ENCODE assay signal across 9 cellular contexts in the genomic region with DNA sequence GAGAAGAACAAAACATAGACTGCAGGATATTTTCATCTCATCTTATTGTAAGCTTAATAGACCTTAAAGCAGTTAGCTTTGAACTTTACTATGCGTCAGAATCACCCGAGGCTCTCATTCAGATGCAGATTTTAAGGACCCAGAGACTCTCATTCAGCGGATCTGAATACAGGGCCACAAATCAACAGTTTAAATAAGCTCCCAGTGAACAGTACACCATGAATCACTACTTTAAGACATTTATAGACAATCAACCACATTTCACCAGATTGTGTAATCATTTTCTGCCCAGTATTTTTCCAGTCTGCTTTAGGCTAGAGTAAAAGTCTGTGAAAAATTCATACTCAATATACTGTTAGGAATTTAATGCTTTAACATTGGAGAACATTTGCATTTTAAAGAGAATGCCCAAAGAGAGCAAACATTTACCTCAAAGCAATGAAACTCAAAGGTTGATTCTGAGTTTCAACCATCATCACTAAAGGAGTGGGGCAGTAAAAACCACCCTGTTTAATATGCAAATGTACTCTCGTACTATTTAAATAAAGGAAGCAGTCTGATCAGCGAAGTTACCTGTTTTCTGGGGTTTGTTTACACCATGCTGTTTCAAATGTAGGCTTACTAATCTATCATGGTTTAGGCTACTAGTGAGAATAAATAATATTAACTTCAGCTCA. TPM values are rescaled to one million over a fixed set of nuclear protein-coding genes. Genes with fewer than 3 reads are reported as not detected.
A peak's percentile ranks its signal among the peaks of the same experiment; 100 is the strongest.
DNase-seq lines count a peak whose midpoint lies in the region; ATAC-seq and TF ChIP-seq lines count a peak whose summit lies in the region.
"Had no signal": no experiment of that assay in that cellular context is flagged by ENCODE, and none has a peak within 500 bp of the region (broad histone marks: within the 10 kb centered on the region; RNA-seq: fewer than 3 reads in every experiment).

No MANE protein-coding gene starts in this region.

- 79 to 89% (median 82%) methylated on average over 5 of the region's 5 CpGs for WGBS in ovary, 3 donors

- DNase-seq in mucosa of descending colon (no peak), ecto neural progenitor cell (ENCODE audit: low spot score) (no peak), DMS79 treated with DMSO at 0.1 percent for 48 hours (lab: John Stamatoyannopoulos, UW) (no peak), ovary (no peak), DMS 273 treated with DMSO at 0.1 percent for 48 hours (lab: John Stamatoyannopoulos, UW) (no peak)
- DNase-seq: activated effector memory CD4-positive, alpha-beta T cell treated with Interleukin-2 at 50 U/mL for 16 hours had no signal

- H3K27ac Mint-ChIP-seq in activated T-helper 17 cell treated with anti-CD3 and anti-CD28 coated beads, Interleukin-2, amount 50 U/mL, for 72 hours: no peak overlapping the region

- no peaks in the 10 kb centered on the region for H3K9me3 Mint-ChIP-seq in activated T-helper 17 cell treated with anti-CD3 and anti-CD28 coated beads, Interleukin-2, amount 50 U/mL, for 72 hours

- TF ChIP-seq EP300 in ovary (IDR thresholded peaks at IDR 0.05): no peak

- no peak overlapping the region for H3K4me3 ChIP-seq in mucosa of descending colon
- H3K4me3 ChIP-seq in ovary: no peak overlapping the region

- TF ChIP-seq CTCF in mucosa of descending colon (IDR thresholded peaks at IDR 0.05) (no peak), ovary (IDR thresholded peaks at IDR 0.05) (no peak)

- H3K9me3 ChIP-seq in mucosa of descending colon: no peaks in the 10 kb centered on the region
- no peaks in the 10 kb centered on the region for H3K9me3 ChIP-seq in ovary

- H3K4me1 Mint-ChIP-seq in activated T-helper 17 cell treated with anti-CD3 and anti-CD28 coated beads, Interleukin-2, amount 50 U/mL, for 72 hours: peaks cover 10% of the 10 kb centered on the region

- H3K4me1 ChIP-seq in mucosa of descending colon (ENCODE audit: low read depth) (no peaks in the 10 kb centered on the region), ovary (ENCODE audit: insufficient read depth) (no peaks in the 10 kb centered on the region)

- H3K36me3 ChIP-seq in mucosa of descending colon (ENCODE audit: low read depth): no peaks in the 10 kb centered on the region
- no peaks in the 10 kb centered on the region for H3K36me3 ChIP-seq in ovary

- no peak overlapping the region for H3K27ac ChIP-seq in ovary

- H3K27me3 ChIP-seq in ovary: no peaks in the 10 kb centered on the region

- no peak overlapping the region for H3K4me3 Mint-ChIP-seq in activated T-helper 17 cell treated with anti-CD3 and anti-CD28 coated beads, Interleukin-2, amount 50 U/mL, for 72 hours

- TF ChIP-seq POLR2A in ovary (IDR thresholded peaks at IDR 0.05): no peak

- ATAC-seq in GM18498 (IDR thresholded peaks at IDR 0.05; ENCODE audit: unreplicated experiment) (peak; percentile 66), HG03135 (IDR thresholded peaks at IDR 0.05; ENCODE audit: unreplicated experiment) (peak; percentile 58), mucosa of descending colon (peak; percentile 22)
- ATAC-seq in activated T-helper 17 cell treated with anti-CD3 and anti-CD28 coated beads, Interleukin-2, amount 50 U/mL, for 72 hours (replicated peaks): peak; percentile 43

- H3K27me3 Mint-ChIP-seq in activated T-helper 17 cell treated with anti-CD3 and anti-CD28 coated beads, Interleukin-2, amount 50 U/mL, for 72 hours: no peaks in the 10 kb centered on the region

- no peaks in the 10 kb centered on the region for H3K36me3 Mint-ChIP-seq in activated T-helper 17 cell treated with anti-CD3 and anti-CD28 coated beads, Interleukin-2, amount 50 U/mL, for 72 hours (ENCODE audit: low read depth)

- intact Hi-C loops in mucosa of descending colon (cut with DNase I, micrococcal nuclease) (no loop called here), ovary (cut with DNase I) (no loop called here)

RNA-seq across cellular contexts. Expression of a gene that starts 11.0 kb away (rescaled TPM):
- total RNA-seq in activated T-helper 17 cell treated with anti-CD3 and anti-CD28 coated beads, Interleukin-2, amount 50 U/mL, for 72 hours: 1 to 10 TPM in 1 of 2 donors, under 1 TPM in 1; 0.65 to 2.6 TPM
- total RNA-seq in mucosa of descending colon (under 1 TPM; 0.06 to 0.95 (median 0.46) TPM), ovary (under 1 TPM in 5 of 7 donors, not detected in 2; 0.08 to 0.34 (median 0.25) TPM)
- under 1 TPM; 0.05 to 0.53 TPM for polyA plus RNA-seq in ovary

RNA-seq across cellular contexts. Expression of a gene that starts 31.4 kb away (rescaled TPM):
- 10 to 100 TPM; 45.3 to 92.3 TPM for total RNA-seq in activated T-helper 17 cell treated with anti-CD3 and anti-CD28 coated beads, Interleukin-2, amount 50 U/mL, for 72 hours
- total RNA-seq in mucosa of descending colon (10 to 100 TPM; 19.5 to 23.4 (median 23.1) TPM), ovary (10 to 100 TPM; 14.5 to 24.7 (median 19.0) TPM)
- polyA plus RNA-seq in ovary: 10 to 100 TPM in 1 of 2 donors, 1 to 10 TPM in 1; 9.0 to 14.3 TPM
